Comparison of ENCODE assay signal across 8 cellular contexts in the genomic region with DNA sequence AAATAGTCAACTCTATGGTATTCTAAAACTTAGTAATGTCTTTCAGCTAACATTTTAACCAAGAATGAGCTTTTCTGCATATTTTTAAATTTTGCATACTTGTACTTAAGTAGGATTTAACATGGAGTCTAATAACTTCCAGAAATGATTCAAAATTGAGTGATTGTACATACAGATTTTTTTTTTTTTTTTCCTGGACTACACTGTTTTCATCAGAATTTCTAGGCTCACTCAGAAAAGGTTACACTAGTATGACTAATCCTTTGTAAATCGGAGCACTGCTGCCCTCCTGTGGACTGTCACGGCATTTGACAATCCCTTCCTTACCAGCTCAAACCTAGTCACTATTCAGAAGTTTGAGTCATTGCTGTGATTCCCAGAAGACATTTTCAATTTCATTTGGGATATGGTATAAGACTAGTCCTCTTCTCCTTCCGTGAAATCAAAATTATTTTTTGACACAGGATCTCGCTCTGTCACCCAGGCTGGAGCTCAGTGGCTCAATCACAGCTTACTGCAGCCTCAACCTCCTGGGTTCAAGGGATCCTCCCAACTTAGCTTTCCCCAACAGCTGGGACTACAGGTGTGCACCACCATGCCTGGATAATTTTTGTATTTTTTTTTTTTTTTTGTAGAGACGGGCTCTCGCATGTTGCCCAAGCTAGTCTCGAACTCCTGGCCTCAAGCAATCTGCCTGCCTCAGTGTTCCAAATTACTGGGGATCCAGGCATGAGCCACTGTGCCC. TPM values are rescaled to one million over a fixed set of nuclear protein-coding genes. Genes with fewer than 3 reads are reported as not detected.
DNase-seq lines count a peak whose midpoint lies in the region; ATAC-seq and TF ChIP-seq lines count a peak whose summit lies in the region.

No MANE protein-coding gene starts in this region.

- ATAC-seq in GM18867 (IDR thresholded peaks at IDR 0.05; ENCODE audit: unreplicated experiment) (peak; percentile 74), HG03378 (IDR thresholded peaks at IDR 0.05; ENCODE audit: unreplicated experiment) (peak; percentile 69)

- no peak overlapping the region for H3K4me3 ChIP-seq in AG04449 (ENCODE audit: low read depth, low read length)

- DNase-seq in AG04449 (ENCODE audit: low read depth, low spot score) (peak; percentile 44), NCI-H748 (lab: John Stamatoyannopoulos, UW; ENCODE audit: unreplicated experiment) (peak; percentile 41), lung microvascular endothelial cell (ENCODE audit: low read depth in 2 of 2) (peak; percentile 84 to 87)
- DNase-seq in activated CD4-positive, alpha-beta T cell treated with anti-CD3 and anti-CD28 coated beads, Interleukin-2, amount 50 U/mL, for 48 hours = peak; percentile 88 to 90
- peak; percentile 69 for DNase-seq in effector CD4-positive, alpha-beta T cell
- DNase-seq in stimulated activated CD8-positive, alpha-beta memory T cell treated with anti-CD3 and anti-CD28 coated beads, Interleukin-15, amount 100 ng/mL, for 24 hours (ENCODE audit: low read depth) = peak; percentile 37

- POLR2A ChIA-PET in AG04449 (lab: Yijun Ruan, JAX) = interaction anchor here (0.8 kb wide), 1 partner anchor 10 kb away, joined by 3 read pairs; no protein-coding TSS in a partner anchor

- TF ChIP-seq CTCF in AG04449 (IDR thresholded peaks at IDR 0.05; ENCODE audit: insufficient read depth, low read length, missing control alignments) = peak; percentile 71

- CTCF ChIA-PET in AG04449 (lab: Yijun Ruan, JAX) = interaction anchor here (0.6 to 5.6 kb wide), 42 partner anchors 8 to 1493 kb away, joined by 3 to 63 read pairs (median 4); a partner anchor contains a TSS

RNA-seq across cellular contexts. Expression of a gene that starts 45.5 kb away (rescaled TPM):
- 110 and 136 TPM in 2 replicates for total RNA-seq in lung microvascular endothelial cell

Comparison
In these comparisons a context has a peak if more than half of its experiments do, and no peak if none do; other contexts are left out.
1. DNase-seq: peak in every context shown above with its lines; median percentile 89 in activated CD4-positive, alpha-beta T cell treated with anti-CD3 and anti-CD28 coated beads, Interleukin-2, amount 50 U/mL, for 48 hours; 86 in lung microvascular endothelial cell; 69 in effector CD4-positive, alpha-beta T cell; 44 in AG04449; 41 in NCI-H748; 37 in stimulated activated CD8-positive, alpha-beta memory T cell treated with anti-CD3 and anti-CD28 coated beads, Interleukin-15, amount 100 ng/mL, for 24 hours.